In genomic region chr2:237059155-237059875, GRCh38 we compare ENCODE assay signal across 12 cellular contexts. TPM values are rescaled to one million over a fixed set of nuclear protein-coding genes. Genes with fewer than 3 reads are reported as not detected.
DNase-seq lines count a peak whose midpoint lies in the region; ATAC-seq and TF ChIP-seq lines count a peak whose summit lies in the region.
"Had no signal": no experiment of that assay in that cellular context is flagged by ENCODE, and none has a peak within 500 bp of the region (broad histone marks: within the 10 kb centered on the region; RNA-seq: fewer than 3 reads in every experiment).

No MANE protein-coding gene starts in this region.

- H3K79me2 ChIP-seq in Karpas-422 (ENCODE audit: low read length) = no peaks in the 10 kb centered on the region
- H3K79me2 ChIP-seq in hepatocyte = no peaks in the 10 kb centered on the region

- H3K4me2 ChIP-seq in Karpas-422 (ENCODE audit: low read depth, low read length, poor library complexity, severe bottlenecking) = peak overlapping the region; percentile 72
- H3K4me2 ChIP-seq in hepatocyte = no peak overlapping the region
- H3K4me2 ChIP-seq: BLaER1 had no signal

- WGBS in hepatocyte (ENCODE audit: low lambda C conversion rate, missing lambda C conversion rate) = 87% methylated on average over 8 of the region's 8 CpGs

- H3K9me2 ChIP-seq in Karpas-422 (replicated peaks; ENCODE audit: insufficient read depth, low read length) (no peaks in the 10 kb centered on the region), hepatocyte (replicated peaks; ENCODE audit: insufficient read depth) (no peaks in the 10 kb centered on the region)

- H3K9ac ChIP-seq in Karpas-422 (ENCODE audit: low read length) = peak overlapping the region; percentile 17
- H3K9ac ChIP-seq: BLaER1 had no signal

- H3K4me1 ChIP-seq in Karpas-422 (ENCODE audit: low read length) (peaks cover 35% of the 10 kb centered on the region), hepatocyte (ENCODE audit: insufficient read depth) (peaks cover 6% of the 10 kb centered on the region)

- H4K20me1 ChIP-seq in Karpas-422 (ENCODE audit: insufficient read depth, low read depth, low read length) = no peaks in the 10 kb centered on the region
- H4K20me1 ChIP-seq in hepatocyte (ENCODE audit: insufficient read depth, poor library complexity, severe bottlenecking) = no peaks in the 10 kb centered on the region
- H4K20me1 ChIP-seq: BLaER1 had no signal

- H3K9me3 ChIP-seq in Karpas-422 (ENCODE audit: low read length) (no peaks in the 10 kb centered on the region), hepatocyte (ENCODE audit: low read depth) (no peaks in the 10 kb centered on the region)
- H3K9me3 ChIP-seq: BLaER1, spleen, upper lobe of right lung had no signal

- H3K27ac ChIP-seq in C4-2B (peak overlapping the region; percentile 47; the same call in 1 of the 2 replicates), Karpas-422 (ENCODE audit: low read length) (0 out of 2 replicates have a peak overlapping the region, but pooled peaks have one; percentile 5), hepatocyte (no peak overlapping the region)
- H3K27ac ChIP-seq: BLaER1, upper lobe of right lung had no signal

- ATAC-seq in GM18873 (IDR thresholded peaks at IDR 0.05; ENCODE audit: low FRiP score, unreplicated experiment) (peak; percentile 52), HG02759 (IDR thresholded peaks at IDR 0.05; ENCODE audit: unreplicated experiment) (peak; percentile 72)
- ATAC-seq: upper lobe of right lung had no signal

- H3K4me3 ChIP-seq in Karpas-422 (ENCODE audit: low read length) = peak overlapping the region; percentile 47; the same call in 1 of the 2 replicates
- H3K4me3 ChIP-seq in hepatocyte = no peak overlapping the region
- H3K4me3 ChIP-seq: BLaER1, upper lobe of right lung had no signal

- no peak overlapping the region; the same call in 1 of the 2 replicates for H2AFZ ChIP-seq in Karpas-422 (ENCODE audit: low read length)
- no peak overlapping the region for H2AFZ ChIP-seq in hepatocyte

- H3K27me3 ChIP-seq in Karpas-422 (ENCODE audit: low read length) = no peaks in the 10 kb centered on the region
- no peaks in the 10 kb centered on the region for H3K27me3 ChIP-seq in hepatocyte
- H3K27me3 ChIP-seq: BLaER1, upper lobe of right lung had no signal

- H3K36me3 ChIP-seq in Karpas-422 (ENCODE audit: insufficient read depth, low read length) = no peaks in the 10 kb centered on the region
- no peaks in the 10 kb centered on the region for H3K36me3 ChIP-seq in hepatocyte (replicated peaks; ENCODE audit: insufficient read depth, low read depth)
- H3K36me3 ChIP-seq: BLaER1, spleen, upper lobe of right lung had no signal

- DNase-seq in Karpas-422 (peak; percentile 70), hepatocyte (ENCODE audit: low spot score) (no peak), Ammon's horn (ENCODE audit: low spot score) (no peak), DMS53 treated with DMSO at 0.1 percent for 48 hours (lab: John Stamatoyannopoulos, UW; ENCODE audit: unreplicated experiment) (no peak)
- DNase-seq in activated effector memory CD4-positive, alpha-beta T cell treated with anti-CD3 and anti-CD28 coated beads, Interleukin-2, amount 50 U/mL, for 16 hours = no peak
- DNase-seq: effector CD4-positive, alpha-beta T cell; spleen; upper lobe of right lung had no signal

- no peak for TF ChIP-seq CTCF in C4-2B (conservative IDR thresholded peaks at IDR 0.05)
- no peak for TF ChIP-seq CTCF in hepatocyte (IDR thresholded peaks at IDR 0.05; ENCODE audit: poor library complexity)

RNA-seq across cellular contexts. Expression of gene COPS8, which starts 26.4 kb away (rescaled TPM):
- total RNA-seq in Karpas-422 (2014; rRNA removed; shearing (Covaris generic); ENCODE audit: low replicate concordance) = 105 and 133 TPM in 2 replicates
- total RNA-seq in hepatocyte = 134 and 140 TPM in 2 replicates
- polyA plus RNA-seq in hepatocyte = 106 and 108 TPM in 2 replicates
